In the genomic region with DNA sequence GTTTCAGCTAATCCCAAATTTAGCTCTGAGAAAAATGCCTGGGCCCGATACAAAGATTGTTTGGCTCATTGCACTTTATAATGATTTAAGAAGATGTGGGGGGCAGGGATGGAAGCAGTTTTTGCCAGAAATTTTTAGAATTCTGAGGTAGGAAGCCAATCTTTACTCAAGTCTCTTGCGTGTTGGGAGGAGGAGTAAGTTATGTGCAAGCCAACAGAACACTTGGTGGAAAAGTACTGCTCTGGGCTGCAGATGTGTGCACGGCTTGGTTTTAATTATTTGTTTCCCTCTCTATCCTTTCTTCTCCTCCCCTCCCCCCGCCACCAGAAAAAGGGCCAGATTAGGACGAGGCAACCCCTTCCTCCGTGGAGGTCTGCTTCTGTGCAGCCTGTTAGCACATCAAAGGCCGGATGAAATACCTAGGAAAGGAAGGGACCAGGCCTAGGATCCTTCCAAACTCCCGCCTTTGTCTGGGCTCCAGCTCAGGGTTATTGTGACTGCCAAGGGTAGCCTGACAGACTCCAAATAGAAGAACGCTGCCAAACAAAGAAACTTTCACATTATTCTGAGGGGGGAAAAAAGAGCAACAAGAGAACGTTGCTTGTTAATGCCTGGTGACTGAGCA, we compare ENCODE assay signal across 9 cellular contexts. TPM values are rescaled to one million over a fixed set of nuclear protein-coding genes. Genes with fewer than 3 reads are reported as not detected.
DNase-seq lines count a peak whose midpoint lies in the region; ATAC-seq and TF ChIP-seq lines count a peak whose summit lies in the region.
"Had no signal": no experiment of that assay in that cellular context is flagged by ENCODE, and none has a peak within 500 bp of the region (broad histone marks: within the 10 kb centered on the region; RNA-seq: fewer than 3 reads in every experiment).

No MANE protein-coding gene starts in this region.

- H3K4me3 ChIP-seq in KMS-11 (IDR thresholded peaks at IDR 0.05; ENCODE audit: insufficient read depth, low read depth, low read length), result no peak overlapping the region

- no peak for ATAC-seq in effector memory CD8-positive, alpha-beta T cell (replicated peaks)
- no peak for ATAC-seq in natural killer cell treated with Interleukin-12 subunit alpha and Interleukin-12 subunit beta and Interleukin-15 and Interleukin-18, amount 100 ng/mL, for 72 hours
- ATAC-seq in HG03342 (IDR thresholded peaks at IDR 0.05; ENCODE audit: unreplicated experiment), result no peak

- peak overlapping the region; percentile 87; the same call in 1 of the 2 replicates for H2AFZ ChIP-seq in KMS-11 (ENCODE audit: low read depth)

- peak overlapping the region; percentile 60; the same call in 1 of the 2 replicates for H3K4me2 ChIP-seq in KMS-11

- no peak for TF ChIP-seq CTCF in CD14-positive monocyte (IDR thresholded peaks at IDR 0.05)
- no peak for TF ChIP-seq CTCF in KMS-11 (conservative IDR thresholded peaks at IDR 0.05; ENCODE audit: low read depth, low read length)

- intact Hi-C loops in CD14-positive monocyte (cut with micrococcal nuclease), result no loop called here

- peaks cover 35% of the 10 kb centered on the region for H3K4me1 ChIP-seq in KMS-11 (ENCODE audit: low read depth, poor library complexity, severe bottlenecking)

- no peak for DNase-seq in CD14-positive monocyte (ENCODE audit: low spot score)
- no peak for DNase-seq in effector memory CD8-positive, alpha-beta T cell
- DNase-seq in natural killer cell treated with Interleukin-12 subunit alpha and Interleukin-12 subunit beta and Interleukin-15 and Interleukin-18, amount 100 ng/mL, for 72 hours (ENCODE audit: low spot score), result no peak
- no peak for DNase-seq in NCI-H510A (lab: John Stamatoyannopoulos, UW)
- no peak for DNase-seq in activated CD8-positive, alpha-beta memory T cell treated with anti-CD3 and anti-CD28 coated beads, Interleukin-2, amount 50 U/mL, for 48 hours
- DNase-seq in COLO829 (ENCODE audit: low spot score), result no peak
- DNase-seq: cerebellar nuclear complex had no signal

- no peak overlapping the region for H3K27ac Mint-ChIP-seq in CD14-positive monocyte
- H3K27ac Mint-ChIP-seq in effector memory CD8-positive, alpha-beta T cell, result peak overlapping the region in 1 of 2 donors; percentile 60
- peak overlapping the region; percentile 9 to 38 for H3K27ac Mint-ChIP-seq in natural killer cell treated with Interleukin-12 subunit alpha and Interleukin-12 subunit beta and Interleukin-15 and Interleukin-18, amount 100 ng/mL, for 72 hours

- H3K4me3 Mint-ChIP-seq in CD14-positive monocyte, result peak overlapping the region; percentile 83 to 90
- peak overlapping the region; percentile 84 to 88 for H3K4me3 Mint-ChIP-seq in effector memory CD8-positive, alpha-beta T cell
- H3K4me3 Mint-ChIP-seq in natural killer cell treated with Interleukin-12 subunit alpha and Interleukin-12 subunit beta and Interleukin-15 and Interleukin-18, amount 100 ng/mL, for 72 hours, result peak overlapping the region; percentile 95

- no peak overlapping the region for H3K9ac ChIP-seq in KMS-11

- H3K27me3 Mint-ChIP-seq in CD14-positive monocyte (ENCODE audit: low read depth in 3 of 3), result peaks cover 12 to 20% (median 13%) of the 10 kb centered on the region in 3 donors
- no peaks in the 10 kb centered on the region for H3K27me3 Mint-ChIP-seq in effector memory CD8-positive, alpha-beta T cell
- H3K27me3 Mint-ChIP-seq in natural killer cell treated with Interleukin-12 subunit alpha and Interleukin-12 subunit beta and Interleukin-15 and Interleukin-18, amount 100 ng/mL, for 72 hours, result peaks cover 8 to 9% of the 10 kb centered on the region in 2 donors

- H3K79me2 ChIP-seq in KMS-11 (ENCODE audit: insufficient read depth, low read depth), result peaks cover 31% of the 10 kb centered on the region

- H3K36me3 ChIP-seq in KMS-11 (ENCODE audit: insufficient read depth), result no peaks in the 10 kb centered on the region

- no peak overlapping the region for H3K27ac ChIP-seq in KMS-11

- H3K36me3 Mint-ChIP-seq in CD14-positive monocyte, result no peaks in the 10 kb centered on the region
- no peaks in the 10 kb centered on the region for H3K36me3 Mint-ChIP-seq in effector memory CD8-positive, alpha-beta T cell (ENCODE audit: insufficient read depth)
- no peaks in the 10 kb centered on the region for H3K36me3 Mint-ChIP-seq in natural killer cell treated with Interleukin-12 subunit alpha and Interleukin-12 subunit beta and Interleukin-15 and Interleukin-18, amount 100 ng/mL, for 72 hours

- H3K9me3 Mint-ChIP-seq in CD14-positive monocyte, result peaks cover 0 to 8% (median 4%) of the 10 kb centered on the region in 7 donors
- H3K9me3 Mint-ChIP-seq in effector memory CD8-positive, alpha-beta T cell, result no peaks in the 10 kb centered on the region
- H3K9me3 Mint-ChIP-seq in natural killer cell treated with Interleukin-12 subunit alpha and Interleukin-12 subunit beta and Interleukin-15 and Interleukin-18, amount 100 ng/mL, for 72 hours, result no peaks in the 10 kb centered on the region

- no peaks in the 10 kb centered on the region; the same call in 1 of the 2 replicates for H4K20me1 ChIP-seq in KMS-11 (ENCODE audit: insufficient read depth)

- H3K4me1 Mint-ChIP-seq in CD14-positive monocyte, result peaks cover 23% of the 10 kb centered on the region
- peaks cover 12 to 24% of the 10 kb centered on the region in 2 donors for H3K4me1 Mint-ChIP-seq in effector memory CD8-positive, alpha-beta T cell (ENCODE audit: low read depth in 2 of 2)
- peaks cover 11 to 15% of the 10 kb centered on the region in 2 donors for H3K4me1 Mint-ChIP-seq in natural killer cell treated with Interleukin-12 subunit alpha and Interleukin-12 subunit beta and Interleukin-15 and Interleukin-18, amount 100 ng/mL, for 72 hours (ENCODE audit: low read depth in 2 of 2)

- no peaks in the 10 kb centered on the region for H3K27me3 ChIP-seq in KMS-11 (ENCODE audit: insufficient read depth, low read depth)

RNA-seq across cellular contexts. Expression of gene PGRMC1, which starts 1.0 kb away (rescaled TPM):
- 10 to 100 TPM; 39.4 to 43.6 TPM for polyA plus RNA-seq in CD14-positive monocyte
- total RNA-seq in natural killer cell treated with Interleukin-12 subunit alpha and Interleukin-12 subunit beta and Interleukin-15 and Interleukin-18, amount 100 ng/mL, for 72 hours, result 10 to 100 TPM; 27.4 to 29.0 TPM

Comparison
In these comparisons a context has a peak if more than half of its experiments do, and no peak if none do; other contexts are left out.
1. H3K27ac Mint-ChIP-seq: peak in natural killer cell treated with Interleukin-12 subunit alpha and Interleukin-12 subunit beta and Interleukin-15 and Interleukin-18, amount 100 ng/mL, for 72 hours (2 of 2); none in CD14-positive monocyte (0 of 7).
2. Peak in every context shown above with its lines, with median percentiles within 50 percentile points of each other: H3K4me3 Mint-ChIP-seq.